Comparison of ENCODE assay signal across 1 cellular context in the genomic region with DNA sequence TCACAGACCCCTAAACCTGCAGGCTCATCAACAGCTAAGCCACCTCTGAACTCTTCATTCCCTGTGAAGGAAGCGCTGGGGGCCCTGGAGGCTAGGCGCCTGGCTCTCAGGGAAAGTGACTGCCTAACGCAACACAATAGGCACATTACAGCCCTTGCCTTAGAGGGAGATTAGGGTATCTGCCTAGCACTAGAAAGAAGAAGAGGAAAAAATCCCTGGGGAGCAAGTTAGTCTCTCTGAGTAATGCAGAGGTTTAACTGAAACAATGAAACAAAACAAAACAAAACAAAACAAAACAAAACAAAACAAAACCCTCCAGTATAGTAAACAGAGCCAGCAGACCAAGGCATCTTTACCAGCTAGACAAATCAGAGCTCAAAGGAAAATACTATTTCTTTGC.
TF ChIP-seq lines count a peak whose summit lies in the region.

No MANE protein-coding gene starts in this region.

TF ChIP-seq in A549, 52 proteins besides CTCF, POLR2A, EP300 and RAD21 (continued from another document):
- TF ChIP-seq PBX3 (IDR thresholded peaks at IDR 0.05) (no peak), KDM5A (IDR thresholded peaks at IDR 0.05) (no peak), FOXS1 (CRISPR knock-in tag; IDR thresholded peaks at IDR 0.05) (no peak), NFE2L2 (conservative IDR thresholded peaks at IDR 0.05; ENCODE audit: low read length) (no peak), NPAS2 (CRISPR knock-in tag; IDR thresholded peaks at IDR 0.05; ENCODE audit: borderline replicate concordance) (no peak), PHF8 (IDR thresholded peaks at IDR 0.05; ENCODE audit: borderline replicate concordance, low read depth) (no peak), RARB (CRISPR knock-in tag; IDR thresholded peaks at IDR 0.05) (no peak), CHD2 (IDR thresholded peaks at IDR 0.05; ENCODE audit: low read length, partially characterized antibody) (no peak), ZC3H11A (IDR thresholded peaks at IDR 0.05) (no peak), HOXB13 (CRISPR knock-in tag; IDR thresholded peaks at IDR 0.05; ENCODE audit: low read depth) (no peak)
- TF ChIP-seq, protein P1, sequence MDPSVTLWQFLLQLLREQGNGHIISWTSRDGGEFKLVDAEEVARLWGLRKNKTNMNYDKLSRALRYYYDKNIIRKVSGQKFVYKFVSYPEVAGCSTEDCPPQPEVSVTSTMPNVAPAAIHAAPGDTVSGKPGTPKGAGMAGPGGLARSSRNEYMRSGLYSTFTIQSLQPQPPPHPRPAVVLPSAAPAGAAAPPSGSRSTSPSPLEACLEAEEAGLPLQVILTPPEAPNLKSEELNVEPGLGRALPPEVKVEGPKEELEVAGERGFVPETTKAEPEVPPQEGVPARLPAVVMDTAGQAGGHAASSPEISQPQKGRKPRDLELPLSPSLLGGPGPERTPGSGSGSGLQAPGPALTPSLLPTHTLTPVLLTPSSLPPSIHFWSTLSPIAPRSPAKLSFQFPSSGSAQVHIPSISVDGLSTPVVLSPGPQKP (IDR thresholded peaks at IDR 0.05; ENCODE audit: low read depth, low read length): no peak
